ENCODE assay signal across 1 cellular context in genomic region chr6:14743465-14744211, GRCh38.
A peak's percentile ranks its signal among the peaks of the same experiment; 100 is the strongest.
TF ChIP-seq lines count a peak whose summit lies in the region.

No MANE protein-coding gene starts in this region.

TF ChIP-seq in K562, 482 proteins besides CTCF, POLR2A, EP300 and RAD21 (continued from another document and continues in another):
- no peak for TF ChIP-seq YY1 (IDR thresholded peaks at IDR 0.05; ENCODE audit: borderline replicate concordance in 1 of 3, control insufficient read depth in 1 of 3, extremely low read depth in 1 of 3, insufficient read depth in 3 of 3, insufficient read length in 1 of 3, insufficient replicate concordance in 2 of 3, low read depth in 1 of 3, low read length in 2 of 3)
- TF ChIP-seq GTF2B (IDR thresholded peaks at IDR 0.05; ENCODE audit: extremely low read depth, insufficient read length): no peak
- TF ChIP-seq ZNF79 (CRISPR knock-in tag; IDR thresholded peaks at IDR 0.05; ENCODE audit: low read depth): no peak
- TF ChIP-seq, protein P1, sequence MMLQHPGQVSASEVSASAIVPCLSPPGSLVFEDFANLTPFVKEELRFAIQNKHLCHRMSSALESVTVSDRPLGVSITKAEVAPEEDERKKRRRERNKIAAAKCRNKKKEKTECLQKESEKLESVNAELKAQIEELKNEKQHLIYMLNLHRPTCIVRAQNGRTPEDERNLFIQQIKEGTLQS (IDR thresholded peaks at IDR 0.05): peak; percentile 98
- TF ChIP-seq, protein P1 (CRISPR knock-in tag; conservative IDR thresholded peaks at IDR 0.05): peak; percentile 94
- TF ChIP-seq PPARD (CRISPR knock-in tag; IDR thresholded peaks at IDR 0.05): no peak
- TF ChIP-seq ADNP (tag; IDR thresholded peaks at IDR 0.05): 0 out of 2 replicates have a peak, but pooled peaks have one; percentile 24
- no peak for TF ChIP-seq ZNF212 (CRISPR knock-in tag; IDR thresholded peaks at IDR 0.05)
- TF ChIP-seq MBD2 (IDR thresholded peaks at IDR 0.05; ENCODE audit: borderline replicate concordance, low read depth): no peak
- peak; percentile 36; the same call in 1 of the 2 replicates for TF ChIP-seq TOE1 (IDR thresholded peaks at IDR 0.05; ENCODE audit: borderline replicate concordance)
- no peak for TF ChIP-seq TOE1 (CRISPR knock-in tag; IDR thresholded peaks at IDR 0.05; ENCODE audit: borderline replicate concordance, low read depth)
- peak; percentile 20; the same call in 1 of the 2 replicates for TF ChIP-seq NFIC (IDR thresholded peaks at IDR 0.05)
- no peak for TF ChIP-seq ZNF121 (CRISPR knock-in tag; conservative IDR thresholded peaks at IDR 0.05)
- no peak for TF ChIP-seq USF2 (CRISPR knock-in tag; IDR thresholded peaks at IDR 0.05)
- TF ChIP-seq TFE3 (CRISPR knock-in tag; IDR thresholded peaks at IDR 0.05): no peak
- TF ChIP-seq CBFA2T2 (conservative IDR thresholded peaks at IDR 0.05): no peak
- no peak for TF ChIP-seq MLLT1 (IDR thresholded peaks at IDR 0.05)
- TF ChIP-seq GABPB1 (CRISPR knock-in tag; IDR thresholded peaks at IDR 0.05): no peak
- no peak for TF ChIP-seq HMG20A (CRISPR knock-in tag; conservative IDR thresholded peaks at IDR 0.05)
- TF ChIP-seq POU5F1 (IDR thresholded peaks at IDR 0.05; ENCODE audit: borderline replicate concordance, low read depth, low read length, partially characterized antibody): no peak
- TF ChIP-seq PCBP1 (IDR thresholded peaks at IDR 0.05; ENCODE audit: low read depth, low read length, poor library complexity, severe bottlenecking): no peak
- 0 out of 2 replicates have a peak, but pooled peaks have one; percentile 11 for TF ChIP-seq ZNF175 (CRISPR knock-in tag; IDR thresholded peaks at IDR 0.05; ENCODE audit: low read depth)
- TF ChIP-seq, protein P2, sequence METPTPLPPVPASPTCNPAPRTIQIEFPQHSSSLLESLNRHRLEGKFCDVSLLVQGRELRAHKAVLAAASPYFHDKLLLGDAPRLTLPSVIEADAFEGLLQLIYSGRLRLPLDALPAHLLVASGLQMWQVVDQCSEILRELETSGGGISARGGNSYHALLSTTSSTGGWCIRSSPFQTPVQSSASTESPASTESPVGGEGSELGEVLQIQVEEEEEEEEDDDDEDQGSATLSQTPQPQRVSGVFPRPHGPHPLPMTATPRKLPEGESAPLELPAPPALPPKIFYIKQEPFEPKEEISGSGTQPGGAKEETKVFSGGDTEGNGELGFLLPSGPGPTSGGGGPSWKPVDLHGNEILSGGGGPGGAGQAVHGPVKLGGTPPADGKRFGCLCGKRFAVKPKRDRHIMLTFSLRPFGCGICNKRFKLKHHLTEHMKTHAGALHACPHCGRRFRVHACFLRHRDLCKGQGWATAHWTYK (CRISPR knock-in tag; IDR thresholded peaks at IDR 0.05): no peak
- peak; percentile 33; the same call in 1 of the 2 replicates for TF ChIP-seq RNF2 (IDR thresholded peaks at IDR 0.05)
- TF ChIP-seq SNRNP70 (optimal IDR thresholded peaks at IDR 0.05; ENCODE audit: low read depth, low read length): no peak
- TF ChIP-seq SP2 (IDR thresholded peaks at IDR 0.05; ENCODE audit: extremely low read depth, low read depth, low read length, poor library complexity, severe bottlenecking): no peak
- 0 out of 2 replicates have a peak, but pooled peaks have one; percentile 48 for TF ChIP-seq MTA3 (IDR thresholded peaks at IDR 0.05; ENCODE audit: borderline replicate concordance)
- TF ChIP-seq, protein P3, sequence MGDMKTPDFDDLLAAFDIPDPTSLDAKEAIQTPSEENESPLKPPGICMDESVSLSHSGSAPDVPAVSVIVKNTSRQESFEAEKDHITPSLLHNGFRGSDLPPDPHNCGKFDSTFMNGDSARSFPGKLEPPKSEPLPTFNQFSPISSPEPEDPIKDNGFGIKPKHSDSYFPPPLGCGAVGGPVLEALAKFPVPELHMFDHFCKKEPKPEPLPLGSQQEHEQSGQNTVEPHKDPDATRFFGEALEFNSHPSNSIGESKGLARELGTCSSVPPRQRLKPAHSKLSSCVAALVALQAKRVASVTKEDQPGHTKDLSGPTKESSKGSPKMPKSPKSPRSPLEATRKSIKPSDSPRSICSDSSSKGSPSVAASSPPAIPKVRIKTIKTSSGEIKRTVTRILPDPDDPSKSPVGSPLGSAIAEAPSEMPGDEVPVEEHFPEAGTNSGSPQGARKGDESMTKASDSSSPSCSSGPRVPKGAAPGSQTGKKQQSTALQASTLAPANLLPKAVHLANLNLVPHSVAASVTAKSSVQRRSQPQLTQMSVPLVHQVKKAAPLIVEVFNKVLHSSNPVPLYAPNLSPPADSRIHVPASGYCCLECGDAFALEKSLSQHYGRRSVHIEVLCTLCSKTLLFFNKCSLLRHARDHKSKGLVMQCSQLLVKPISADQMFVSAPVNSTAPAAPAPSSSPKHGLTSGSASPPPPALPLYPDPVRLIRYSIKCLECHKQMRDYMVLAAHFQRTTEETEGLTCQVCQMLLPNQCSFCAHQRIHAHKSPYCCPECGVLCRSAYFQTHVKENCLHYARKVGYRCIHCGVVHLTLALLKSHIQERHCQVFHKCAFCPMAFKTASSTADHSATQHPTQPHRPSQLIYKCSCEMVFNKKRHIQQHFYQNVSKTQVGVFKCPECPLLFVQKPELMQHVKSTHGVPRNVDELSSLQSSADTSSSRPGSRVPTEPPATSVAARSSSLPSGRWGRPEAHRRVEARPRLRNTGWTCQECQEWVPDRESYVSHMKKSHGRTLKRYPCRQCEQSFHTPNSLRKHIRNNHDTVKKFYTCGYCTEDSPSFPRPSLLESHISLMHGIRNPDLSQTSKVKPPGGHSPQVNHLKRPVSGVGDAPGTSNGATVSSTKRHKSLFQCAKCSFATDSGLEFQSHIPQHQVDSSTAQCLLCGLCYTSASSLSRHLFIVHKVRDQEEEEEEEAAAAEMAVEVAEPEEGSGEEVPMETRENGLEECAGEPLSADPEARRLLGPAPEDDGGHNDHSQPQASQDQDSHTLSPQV (IDR thresholded peaks at IDR 0.05): peak; percentile 92; the same call in 1 of the 2 replicates
- TF ChIP-seq JUN (IDR thresholded peaks at IDR 0.05; ENCODE audit: borderline replicate concordance, low read depth, low read length): peak; percentile 100
- 0 out of 2 replicates have a peak, but pooled peaks have one; percentile 52 for TF ChIP-seq JUN (CRISPR knock-in tag; IDR thresholded peaks at IDR 0.05; ENCODE audit: borderline replicate concordance)
- TF ChIP-seq HSF4 (CRISPR knock-in tag; IDR thresholded peaks at IDR 0.05; ENCODE audit: borderline replicate concordance): no peak
- 0 out of 2 replicates have a peak, but pooled peaks have one; percentile 41 for TF ChIP-seq ZBTB2 (IDR thresholded peaks at IDR 0.05)
- TF ChIP-seq DPF2 (IDR thresholded peaks at IDR 0.05): peak; percentile 93
- TF ChIP-seq FOXP1 (CRISPR knock-in tag; IDR thresholded peaks at IDR 0.05): no peak
- TF ChIP-seq, protein P4, sequence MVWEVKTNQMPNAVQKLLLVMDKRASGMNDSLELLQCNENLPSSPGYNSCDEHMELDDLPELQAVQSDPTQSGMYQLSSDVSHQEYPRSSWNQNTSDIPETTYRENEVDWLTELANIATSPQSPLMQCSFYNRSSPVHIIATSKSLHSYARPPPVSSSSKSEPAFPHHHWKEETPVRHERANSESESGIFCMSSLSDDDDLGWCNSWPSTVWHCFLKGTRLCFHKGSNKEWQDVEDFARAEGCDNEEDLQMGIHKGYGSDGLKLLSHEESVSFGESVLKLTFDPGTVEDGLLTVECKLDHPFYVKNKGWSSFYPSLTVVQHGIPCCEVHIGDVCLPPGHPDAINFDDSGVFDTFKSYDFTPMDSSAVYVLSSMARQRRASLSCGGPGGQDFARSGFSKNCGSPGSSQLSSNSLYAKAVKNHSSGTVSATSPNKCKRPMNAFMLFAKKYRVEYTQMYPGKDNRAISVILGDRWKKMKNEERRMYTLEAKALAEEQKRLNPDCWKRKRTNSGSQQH (CRISPR knock-in tag; IDR thresholded peaks at IDR 0.05): no peak
- TF ChIP-seq CSDE1 (IDR thresholded peaks at IDR 0.05): no peak
- TF ChIP-seq SMAD4 (CRISPR knock-in tag; conservative IDR thresholded peaks at IDR 0.05): no peak
- no peak for TF ChIP-seq ZNF239 (CRISPR knock-in tag; IDR thresholded peaks at IDR 0.05)
- TF ChIP-seq, protein P5, sequence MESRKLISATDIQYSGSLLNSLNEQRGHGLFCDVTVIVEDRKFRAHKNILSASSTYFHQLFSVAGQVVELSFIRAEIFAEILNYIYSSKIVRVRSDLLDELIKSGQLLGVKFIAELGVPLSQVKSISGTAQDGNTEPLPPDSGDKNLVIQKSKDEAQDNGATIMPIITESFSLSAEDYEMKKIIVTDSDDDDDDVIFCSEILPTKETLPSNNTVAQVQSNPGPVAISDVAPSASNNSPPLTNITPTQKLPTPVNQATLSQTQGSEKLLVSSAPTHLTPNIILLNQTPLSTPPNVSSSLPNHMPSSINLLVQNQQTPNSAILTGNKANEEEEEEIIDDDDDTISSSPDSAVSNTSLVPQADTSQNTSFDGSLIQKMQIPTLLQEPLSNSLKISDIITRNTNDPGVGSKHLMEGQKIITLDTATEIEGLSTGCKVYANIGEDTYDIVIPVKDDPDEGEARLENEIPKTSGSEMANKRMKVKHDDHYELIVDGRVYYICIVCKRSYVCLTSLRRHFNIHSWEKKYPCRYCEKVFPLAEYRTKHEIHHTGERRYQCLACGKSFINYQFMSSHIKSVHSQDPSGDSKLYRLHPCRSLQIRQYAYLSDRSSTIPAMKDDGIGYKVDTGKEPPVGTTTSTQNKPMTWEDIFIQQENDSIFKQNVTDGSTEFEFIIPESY (CRISPR knock-in tag; IDR thresholded peaks at IDR 0.05): no peak
- TF ChIP-seq, protein P6, sequence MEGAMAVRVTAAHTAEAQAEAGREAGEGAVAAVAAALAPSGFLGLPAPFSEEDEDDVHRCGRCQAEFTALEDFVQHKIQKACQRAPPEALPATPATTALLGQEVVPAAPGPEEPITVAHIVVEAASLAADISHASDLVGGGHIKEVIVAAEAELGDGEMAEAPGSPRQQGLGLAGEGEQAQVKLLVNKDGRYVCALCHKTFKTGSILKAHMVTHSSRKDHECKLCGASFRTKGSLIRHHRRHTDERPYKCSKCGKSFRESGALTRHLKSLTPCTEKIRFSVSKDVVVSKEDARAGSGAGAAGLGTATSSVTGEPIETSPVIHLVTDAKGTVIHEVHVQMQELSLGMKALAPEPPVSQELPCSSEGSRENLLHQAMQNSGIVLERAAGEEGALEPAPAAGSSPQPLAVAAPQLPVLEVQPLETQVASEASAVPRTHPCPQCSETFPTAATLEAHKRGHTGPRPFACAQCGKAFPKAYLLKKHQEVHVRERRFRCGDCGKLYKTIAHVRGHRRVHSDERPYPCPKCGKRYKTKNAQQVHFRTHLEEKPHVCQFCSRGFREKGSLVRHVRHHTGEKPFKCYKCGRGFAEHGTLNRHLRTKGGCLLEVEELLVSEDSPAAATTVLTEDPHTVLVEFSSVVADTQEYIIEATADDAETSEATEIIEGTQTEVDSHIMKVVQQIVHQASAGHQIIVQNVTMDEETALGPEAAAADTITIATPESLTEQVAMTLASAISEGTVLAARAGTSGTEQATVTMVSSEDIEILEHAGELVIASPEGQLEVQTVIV (CRISPR knock-in tag; IDR thresholded peaks at IDR 0.05; ENCODE audit: borderline replicate concordance): no peak
- no peak for TF ChIP-seq KAT2B (IDR thresholded peaks at IDR 0.05; ENCODE audit: low read depth, low read length)
- TF ChIP-seq JUNB (CRISPR knock-in tag; conservative IDR thresholded peaks at IDR 0.05): 0 out of 2 replicates have a peak, but pooled peaks have one; percentile 77
- TF ChIP-seq RFX7 (CRISPR knock-in tag; IDR thresholded peaks at IDR 0.05): no peak
